1 cellular context compared by ENCODE assay signal in the genomic region with DNA sequence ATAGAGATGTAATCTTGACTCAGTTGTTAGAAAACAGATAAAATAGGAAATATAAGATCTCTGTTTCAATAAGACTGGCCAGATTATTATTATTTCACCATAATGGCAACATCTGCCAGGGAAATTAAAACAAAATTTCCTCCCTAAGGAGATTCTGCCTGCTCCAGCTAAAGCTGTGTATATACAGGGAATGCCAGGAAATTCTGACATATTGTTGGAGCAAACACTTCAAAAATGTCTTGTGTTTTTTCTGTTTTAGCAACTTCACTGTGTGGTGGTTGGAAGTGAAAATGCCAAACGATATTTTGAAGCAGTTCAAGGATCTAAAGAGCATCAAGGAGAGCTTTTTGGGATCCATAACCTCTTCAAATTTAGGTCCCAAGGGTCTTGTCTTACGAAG.
TF ChIP-seq lines count a peak whose summit lies in the region.

No MANE protein-coding gene starts in this region.

TF ChIP-seq in IMR-90, 13 proteins besides CTCF, POLR2A, EP300 and RAD21 (continued from another document):
- TF ChIP-seq NFE2L2 (IDR thresholded peaks at IDR 0.05; ENCODE audit: low read depth, low read length) (no peak), MAZ (IDR thresholded peaks at IDR 0.05; ENCODE audit: borderline replicate concordance, low read depth, low read length) (no peak), FOS (IDR thresholded peaks at IDR 0.05; ENCODE audit: low read depth, low read length) (no peak), SMC3 (IDR thresholded peaks at IDR 0.05; ENCODE audit: low read depth, low read length) (no peak)
